Comparison of ENCODE assay signal across 1 cellular context in genomic region chr16:20741555-20742285, GRCh38.
TF ChIP-seq lines count a peak whose summit lies in the region.

A gene with protein sequence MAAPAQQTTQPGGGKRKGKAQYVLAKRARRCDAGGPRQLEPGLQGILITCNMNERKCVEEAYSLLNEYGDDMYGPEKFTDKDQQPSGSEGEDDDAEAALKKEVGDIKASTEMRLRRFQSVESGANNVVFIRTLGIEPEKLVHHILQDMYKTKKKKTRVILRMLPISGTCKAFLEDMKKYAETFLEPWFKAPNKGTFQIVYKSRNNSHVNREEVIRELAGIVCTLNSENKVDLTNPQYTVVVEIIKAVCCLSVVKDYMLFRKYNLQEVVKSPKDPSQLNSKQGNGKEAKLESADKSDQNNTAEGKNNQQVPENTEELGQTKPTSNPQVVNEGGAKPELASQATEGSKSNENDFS (minus strand): TSS chr16:20741818. CDS start chr16:20741739, 79 bp downstream.

TF ChIP-seq in K562, 482 proteins besides CTCF, POLR2A, EP300 and RAD21 (continued from another document and continues in another):
- TF ChIP-seq, protein P1, sequence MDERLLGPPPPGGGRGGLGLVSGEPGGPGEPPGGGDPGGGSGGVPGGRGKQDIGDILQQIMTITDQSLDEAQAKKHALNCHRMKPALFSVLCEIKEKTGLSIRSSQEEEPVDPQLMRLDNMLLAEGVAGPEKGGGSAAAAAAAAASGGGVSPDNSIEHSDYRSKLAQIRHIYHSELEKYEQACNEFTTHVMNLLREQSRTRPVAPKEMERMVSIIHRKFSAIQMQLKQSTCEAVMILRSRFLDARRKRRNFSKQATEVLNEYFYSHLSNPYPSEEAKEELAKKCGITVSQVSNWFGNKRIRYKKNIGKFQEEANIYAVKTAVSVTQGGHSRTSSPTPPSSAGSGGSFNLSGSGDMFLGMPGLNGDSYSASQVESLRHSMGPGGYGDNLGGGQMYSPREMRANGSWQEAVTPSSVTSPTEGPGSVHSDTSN (CRISPR knock-in tag; IDR thresholded peaks at IDR 0.05; ENCODE audit: low read depth), result no peak
- TF ChIP-seq, protein P1 (tag; conservative IDR thresholded peaks at IDR 0.05; ENCODE audit: low read depth), result no peak
- TF ChIP-seq XRCC3 (IDR thresholded peaks at IDR 0.05) (no peak), EHMT2 (IDR thresholded peaks at IDR 0.05) (no peak), POLR2AphosphoS5 (IDR thresholded peaks at IDR 0.05; ENCODE audit: control insufficient read depth, insufficient read depth, low read depth, low read length) (peak; percentile 78), FIP1L1 (IDR thresholded peaks at IDR 0.05; ENCODE audit: low read depth, low read length, poor library complexity, severe bottlenecking) (peak; percentile 66), ERF (CRISPR knock-in tag; IDR thresholded peaks at IDR 0.05) (no peak), COPS2 (conservative IDR thresholded peaks at IDR 0.05) (no peak), ZNF696 (CRISPR knock-in tag; conservative IDR thresholded peaks at IDR 0.05) (no peak), ZNF347 (CRISPR knock-in tag; IDR thresholded peaks at IDR 0.05; ENCODE audit: low read depth) (no peak), CBFA2T2 (conservative IDR thresholded peaks at IDR 0.05) (no peak), RBM25 (IDR thresholded peaks at IDR 0.05; ENCODE audit: low read depth, low read length, severe bottlenecking) (no peak), SRSF1 (IDR thresholded peaks at IDR 0.05; ENCODE audit: low read depth, low read length) (no peak), TCF3 (CRISPR knock-in tag; IDR thresholded peaks at IDR 0.05) (0 out of 2 replicates have a peak, but pooled peaks have one; percentile 7), CBX8 (IDR thresholded peaks at IDR 0.05; ENCODE audit: borderline replicate concordance, extremely low read depth, low read depth, low read length, poor library complexity, severe bottlenecking) (no peak), ZSCAN29 (IDR thresholded peaks at IDR 0.05) (no peak), NELFE (IDR thresholded peaks at IDR 0.05; ENCODE audit: insufficient read depth, insufficient read length) (no peak), PATZ1 (CRISPR knock-in tag; IDR thresholded peaks at IDR 0.05; ENCODE audit: borderline replicate concordance) (no peak), ZZZ3 (IDR thresholded peaks at IDR 0.05) (no peak), ZNF766 (CRISPR knock-in tag; conservative IDR thresholded peaks at IDR 0.05) (no peak), MTA2 (IDR thresholded peaks at IDR 0.05; ENCODE audit: low read depth) (no peak), ELK3 (CRISPR knock-in tag; IDR thresholded peaks at IDR 0.05) (no peak), ZNF23 (CRISPR knock-in tag; IDR thresholded peaks at IDR 0.05) (no peak), ZNF444 (CRISPR knock-in tag; IDR thresholded peaks at IDR 0.05) (no peak), PRMT5 (CRISPR knock-in tag; IDR thresholded peaks at IDR 0.05) (no peak), PTTG1 (tag; IDR thresholded peaks at IDR 0.05; ENCODE audit: low read depth) (no peak)
- TF ChIP-seq, protein P2, sequence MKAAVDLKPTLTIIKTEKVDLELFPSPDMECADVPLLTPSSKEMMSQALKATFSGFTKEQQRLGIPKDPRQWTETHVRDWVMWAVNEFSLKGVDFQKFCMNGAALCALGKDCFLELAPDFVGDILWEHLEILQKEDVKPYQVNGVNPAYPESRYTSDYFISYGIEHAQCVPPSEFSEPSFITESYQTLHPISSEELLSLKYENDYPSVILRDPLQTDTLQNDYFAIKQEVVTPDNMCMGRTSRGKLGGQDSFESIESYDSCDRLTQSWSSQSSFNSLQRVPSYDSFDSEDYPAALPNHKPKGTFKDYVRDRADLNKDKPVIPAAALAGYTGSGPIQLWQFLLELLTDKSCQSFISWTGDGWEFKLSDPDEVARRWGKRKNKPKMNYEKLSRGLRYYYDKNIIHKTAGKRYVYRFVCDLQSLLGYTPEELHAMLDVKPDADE (conservative IDR thresholded peaks at IDR 0.05; ENCODE audit: control insufficient read depth, low read depth, low read length), result peak; percentile 41; the same call in 1 of the 2 replicates
- TF ChIP-seq, protein P3, sequence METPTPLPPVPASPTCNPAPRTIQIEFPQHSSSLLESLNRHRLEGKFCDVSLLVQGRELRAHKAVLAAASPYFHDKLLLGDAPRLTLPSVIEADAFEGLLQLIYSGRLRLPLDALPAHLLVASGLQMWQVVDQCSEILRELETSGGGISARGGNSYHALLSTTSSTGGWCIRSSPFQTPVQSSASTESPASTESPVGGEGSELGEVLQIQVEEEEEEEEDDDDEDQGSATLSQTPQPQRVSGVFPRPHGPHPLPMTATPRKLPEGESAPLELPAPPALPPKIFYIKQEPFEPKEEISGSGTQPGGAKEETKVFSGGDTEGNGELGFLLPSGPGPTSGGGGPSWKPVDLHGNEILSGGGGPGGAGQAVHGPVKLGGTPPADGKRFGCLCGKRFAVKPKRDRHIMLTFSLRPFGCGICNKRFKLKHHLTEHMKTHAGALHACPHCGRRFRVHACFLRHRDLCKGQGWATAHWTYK (CRISPR knock-in tag; IDR thresholded peaks at IDR 0.05), result peak; percentile 62; the same call in 1 of the 2 replicates
- TF ChIP-seq, protein P4, sequence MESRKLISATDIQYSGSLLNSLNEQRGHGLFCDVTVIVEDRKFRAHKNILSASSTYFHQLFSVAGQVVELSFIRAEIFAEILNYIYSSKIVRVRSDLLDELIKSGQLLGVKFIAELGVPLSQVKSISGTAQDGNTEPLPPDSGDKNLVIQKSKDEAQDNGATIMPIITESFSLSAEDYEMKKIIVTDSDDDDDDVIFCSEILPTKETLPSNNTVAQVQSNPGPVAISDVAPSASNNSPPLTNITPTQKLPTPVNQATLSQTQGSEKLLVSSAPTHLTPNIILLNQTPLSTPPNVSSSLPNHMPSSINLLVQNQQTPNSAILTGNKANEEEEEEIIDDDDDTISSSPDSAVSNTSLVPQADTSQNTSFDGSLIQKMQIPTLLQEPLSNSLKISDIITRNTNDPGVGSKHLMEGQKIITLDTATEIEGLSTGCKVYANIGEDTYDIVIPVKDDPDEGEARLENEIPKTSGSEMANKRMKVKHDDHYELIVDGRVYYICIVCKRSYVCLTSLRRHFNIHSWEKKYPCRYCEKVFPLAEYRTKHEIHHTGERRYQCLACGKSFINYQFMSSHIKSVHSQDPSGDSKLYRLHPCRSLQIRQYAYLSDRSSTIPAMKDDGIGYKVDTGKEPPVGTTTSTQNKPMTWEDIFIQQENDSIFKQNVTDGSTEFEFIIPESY (CRISPR knock-in tag; IDR thresholded peaks at IDR 0.05), result peak; percentile 10; the same call in 1 of the 2 replicates
- TF ChIP-seq, protein P5, sequence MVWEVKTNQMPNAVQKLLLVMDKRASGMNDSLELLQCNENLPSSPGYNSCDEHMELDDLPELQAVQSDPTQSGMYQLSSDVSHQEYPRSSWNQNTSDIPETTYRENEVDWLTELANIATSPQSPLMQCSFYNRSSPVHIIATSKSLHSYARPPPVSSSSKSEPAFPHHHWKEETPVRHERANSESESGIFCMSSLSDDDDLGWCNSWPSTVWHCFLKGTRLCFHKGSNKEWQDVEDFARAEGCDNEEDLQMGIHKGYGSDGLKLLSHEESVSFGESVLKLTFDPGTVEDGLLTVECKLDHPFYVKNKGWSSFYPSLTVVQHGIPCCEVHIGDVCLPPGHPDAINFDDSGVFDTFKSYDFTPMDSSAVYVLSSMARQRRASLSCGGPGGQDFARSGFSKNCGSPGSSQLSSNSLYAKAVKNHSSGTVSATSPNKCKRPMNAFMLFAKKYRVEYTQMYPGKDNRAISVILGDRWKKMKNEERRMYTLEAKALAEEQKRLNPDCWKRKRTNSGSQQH (CRISPR knock-in tag; IDR thresholded peaks at IDR 0.05), result no peak
- TF ChIP-seq, protein P6, sequence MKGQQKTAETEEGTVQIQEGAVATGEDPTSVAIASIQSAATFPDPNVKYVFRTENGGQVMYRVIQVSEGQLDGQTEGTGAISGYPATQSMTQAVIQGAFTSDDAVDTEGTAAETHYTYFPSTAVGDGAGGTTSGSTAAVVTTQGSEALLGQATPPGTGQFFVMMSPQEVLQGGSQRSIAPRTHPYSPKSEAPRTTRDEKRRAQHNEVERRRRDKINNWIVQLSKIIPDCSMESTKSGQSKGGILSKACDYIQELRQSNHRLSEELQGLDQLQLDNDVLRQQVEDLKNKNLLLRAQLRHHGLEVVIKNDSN (CRISPR knock-in tag; IDR thresholded peaks at IDR 0.05), result no peak; the same call in 1 of the 2 replicates
- TF ChIP-seq, protein P7, sequence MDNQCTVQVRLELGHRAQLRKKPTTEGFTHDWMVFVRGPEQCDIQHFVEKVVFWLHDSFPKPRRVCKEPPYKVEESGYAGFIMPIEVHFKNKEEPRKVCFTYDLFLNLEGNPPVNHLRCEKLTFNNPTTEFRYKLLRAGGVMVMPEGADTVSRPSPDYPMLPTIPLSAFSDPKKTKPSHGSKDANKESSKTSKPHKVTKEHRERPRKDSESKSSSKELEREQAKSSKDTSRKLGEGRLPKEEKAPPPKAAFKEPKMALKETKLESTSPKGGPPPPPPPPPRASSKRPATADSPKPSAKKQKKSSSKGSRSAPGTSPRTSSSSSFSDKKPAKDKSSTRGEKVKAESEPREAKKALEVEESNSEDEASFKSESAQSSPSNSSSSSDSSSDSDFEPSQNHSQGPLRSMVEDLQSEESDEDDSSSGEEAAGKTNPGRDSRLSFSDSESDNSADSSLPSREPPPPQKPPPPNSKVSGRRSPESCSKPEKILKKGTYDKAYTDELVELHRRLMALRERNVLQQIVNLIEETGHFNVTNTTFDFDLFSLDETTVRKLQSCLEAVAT (IDR thresholded peaks at IDR 0.05), result peak; percentile 80 to 95
- TF ChIP-seq, protein P8, sequence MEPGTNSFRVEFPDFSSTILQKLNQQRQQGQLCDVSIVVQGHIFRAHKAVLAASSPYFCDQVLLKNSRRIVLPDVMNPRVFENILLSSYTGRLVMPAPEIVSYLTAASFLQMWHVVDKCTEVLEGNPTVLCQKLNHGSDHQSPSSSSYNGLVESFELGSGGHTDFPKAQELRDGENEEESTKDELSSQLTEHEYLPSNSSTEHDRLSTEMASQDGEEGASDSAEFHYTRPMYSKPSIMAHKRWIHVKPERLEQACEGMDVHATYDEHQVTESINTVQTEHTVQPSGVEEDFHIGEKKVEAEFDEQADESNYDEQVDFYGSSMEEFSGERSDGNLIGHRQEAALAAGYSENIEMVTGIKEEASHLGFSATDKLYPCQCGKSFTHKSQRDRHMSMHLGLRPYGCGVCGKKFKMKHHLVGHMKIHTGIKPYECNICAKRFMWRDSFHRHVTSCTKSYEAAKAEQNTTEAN (CRISPR knock-in tag; IDR thresholded peaks at IDR 0.05), result no peak
- TF ChIP-seq, protein P9, sequence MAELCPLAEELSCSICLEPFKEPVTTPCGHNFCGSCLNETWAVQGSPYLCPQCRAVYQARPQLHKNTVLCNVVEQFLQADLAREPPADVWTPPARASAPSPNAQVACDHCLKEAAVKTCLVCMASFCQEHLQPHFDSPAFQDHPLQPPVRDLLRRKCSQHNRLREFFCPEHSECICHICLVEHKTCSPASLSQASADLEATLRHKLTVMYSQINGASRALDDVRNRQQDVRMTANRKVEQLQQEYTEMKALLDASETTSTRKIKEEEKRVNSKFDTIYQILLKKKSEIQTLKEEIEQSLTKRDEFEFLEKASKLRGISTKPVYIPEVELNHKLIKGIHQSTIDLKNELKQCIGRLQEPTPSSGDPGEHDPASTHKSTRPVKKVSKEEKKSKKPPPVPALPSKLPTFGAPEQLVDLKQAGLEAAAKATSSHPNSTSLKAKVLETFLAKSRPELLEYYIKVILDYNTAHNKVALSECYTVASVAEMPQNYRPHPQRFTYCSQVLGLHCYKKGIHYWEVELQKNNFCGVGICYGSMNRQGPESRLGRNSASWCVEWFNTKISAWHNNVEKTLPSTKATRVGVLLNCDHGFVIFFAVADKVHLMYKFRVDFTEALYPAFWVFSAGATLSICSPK (IDR thresholded peaks at IDR 0.05; ENCODE audit: borderline replicate concordance), result no peak
- TF ChIP-seq, protein P10, sequence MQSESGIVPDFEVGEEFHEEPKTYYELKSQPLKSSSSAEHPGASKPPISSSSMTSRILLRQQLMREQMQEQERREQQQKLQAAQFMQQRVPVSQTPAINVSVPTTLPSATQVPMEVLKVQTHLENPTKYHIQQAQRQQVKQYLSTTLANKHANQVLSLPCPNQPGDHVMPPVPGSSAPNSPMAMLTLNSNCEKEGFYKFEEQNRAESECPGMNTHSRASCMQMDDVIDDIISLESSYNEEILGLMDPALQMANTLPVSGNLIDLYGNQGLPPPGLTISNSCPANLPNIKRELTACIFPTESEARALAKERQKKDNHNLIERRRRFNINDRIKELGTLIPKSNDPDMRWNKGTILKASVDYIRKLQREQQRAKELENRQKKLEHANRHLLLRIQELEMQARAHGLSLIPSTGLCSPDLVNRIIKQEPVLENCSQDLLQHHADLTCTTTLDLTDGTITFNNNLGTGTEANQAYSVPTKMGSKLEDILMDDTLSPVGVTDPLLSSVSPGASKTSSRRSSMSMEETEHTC (IDR thresholded peaks at IDR 0.05), result no peak
